ENCODE assay signal across 8 cellular contexts in the genomic region with DNA sequence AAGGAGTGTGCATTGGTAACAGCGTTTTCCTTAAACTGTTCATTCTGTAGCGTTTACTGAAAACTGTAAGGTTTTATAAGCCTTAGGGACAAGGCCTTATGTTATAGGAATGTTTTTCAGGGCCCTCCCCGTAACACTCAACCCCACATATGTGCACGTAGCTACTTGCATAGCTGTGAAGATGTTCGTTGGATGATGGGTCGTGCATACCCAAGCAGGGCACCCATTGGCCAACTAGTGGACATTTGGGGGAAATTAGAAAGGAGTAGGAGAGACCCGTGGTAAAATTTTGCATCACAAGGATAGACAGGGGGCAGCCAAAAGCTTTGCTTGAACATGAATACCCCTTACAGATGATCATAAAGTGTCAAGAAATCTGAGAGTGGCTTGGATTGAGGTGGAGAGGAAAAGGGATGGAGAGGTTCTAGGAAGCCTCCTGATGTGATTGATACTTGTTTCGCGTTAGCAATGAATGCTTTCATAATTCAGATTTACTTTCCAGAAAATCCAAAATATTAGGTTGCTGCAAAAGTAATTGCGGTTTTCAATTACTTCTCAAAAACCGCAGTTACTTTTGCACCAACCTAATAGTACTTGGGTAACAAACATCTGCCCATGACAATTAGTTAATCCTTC. TPM values are rescaled to one million over a fixed set of nuclear protein-coding genes. Genes with fewer than 3 reads are reported as not detected.
DNase-seq lines count a peak whose midpoint lies in the region; ATAC-seq and TF ChIP-seq lines count a peak whose summit lies in the region.

No MANE protein-coding gene starts in this region.

- H3K36me3 Mint-ChIP-seq in naive B cell, result peaks cover 0 to 4% of the 10 kb centered on the region in 2 donors

- peak overlapping the region; percentile 90 for H3K4me3 ChIP-seq in BE2C (ENCODE audit: low read depth, low read length)
- peak overlapping the region; percentile 79 to 100 for H3K4me3 ChIP-seq in uterus

- ATAC-seq in GM18498 (IDR thresholded peaks at IDR 0.05; ENCODE audit: unreplicated experiment), result peak; percentile 41
- ATAC-seq in HG02973 (IDR thresholded peaks at IDR 0.05; ENCODE audit: unreplicated experiment), result peak; percentile 31
- peak; percentile 29 to 34 for ATAC-seq in naive B cell (ENCODE audit: low read depth in 2 of 2)

- peaks cover 14 to 19% (median 19%) of the 10 kb centered on the region in 3 donors for H3K4me1 Mint-ChIP-seq in naive B cell

- H3K4me3 Mint-ChIP-seq in naive B cell, result peak overlapping the region; percentile 85 to 97 (median 92)

- H3K9me3 ChIP-seq in BE2C, result no peaks in the 10 kb centered on the region
- no peaks in the 10 kb centered on the region for H3K9me3 ChIP-seq in uterus

- no peaks in the 10 kb centered on the region for H3K9me3 Mint-ChIP-seq in naive B cell

- intact Hi-C loops in uterus (cut with DNase I; ENCODE audit: low total_unique reads), result no loop called here

- no peaks in the 10 kb centered on the region for H3K4me1 ChIP-seq in BE2C
- H3K4me1 ChIP-seq in uterus, result no peaks in the 10 kb centered on the region

- H3K36me3 ChIP-seq in BE2C (no peaks in the 10 kb centered on the region), uterus (no peaks in the 10 kb centered on the region)

- TF ChIP-seq CTCF in BE2C (IDR thresholded peaks at IDR 0.05; ENCODE audit: low read depth, low read length), result peak; percentile 71
- TF ChIP-seq CTCF in uterus (IDR thresholded peaks at IDR 0.05), result peak; percentile 9 to 46 (median 23)

- no peaks in the 10 kb centered on the region for H3K27me3 ChIP-seq in BE2C
- H3K27me3 ChIP-seq in uterus, result no peaks in the 10 kb centered on the region

- H3K27ac ChIP-seq in uterus, result peak overlapping the region; percentile 70 to 89

- no peaks in the 10 kb centered on the region for H3K27me3 Mint-ChIP-seq in naive B cell

- peak; percentile 58 for DNase-seq in BE2C
- peak; percentile 35 to 52 for DNase-seq in NCI-H446 (lab: John Stamatoyannopoulos, UW)
- peak; percentile 30 for DNase-seq in activated T-cell treated with anti-CD3 and anti-CD28 coated beads, Interleukin-2, amount 50 U/mL, for 1 hour
- peak; percentile 64 for DNase-seq in fibroblast of gingiva (ENCODE audit: low read depth)
- DNase-seq in naive B cell, result peak; percentile 63
- DNase-seq in uterus, result peak; percentile 22 to 29

- H3K27ac Mint-ChIP-seq in naive B cell, result peak overlapping the region; percentile 74 to 93 (median 90)

- TF ChIP-seq POLR2A in uterus (IDR thresholded peaks at IDR 0.05), result no peak

RNA-seq across cellular contexts. Expression of gene SEC61A2, which starts 0.9 kb away (rescaled TPM):
- 9.4 TPM for polyA plus RNA-seq in BE2C (2012; ENCODE audit: insufficient read depth, insufficient read length, low read depth)
- 1 to 10 TPM in 4 of 6 donors, under 1 TPM in 1, not detected in 1; 0.95 to 4.2 (median 2.2) TPM for polyA plus RNA-seq in naive B cell (ENCODE audit: low read depth in 6 of 6)
- total RNA-seq in uterus, result 10 to 100 TPM in 3 of 4 donors, 1 to 10 TPM in 1; 3.8 to 23.0 (median 16.2) TPM

Comparison
In these comparisons a context has a peak if more than half of its experiments do, and no peak if none do; other contexts are left out.
1. Peak in every context shown above with its lines: DNase-seq, ATAC-seq, H3K4me3 ChIP-seq and H3K27ac ChIP-seq.